In the genomic region with DNA sequence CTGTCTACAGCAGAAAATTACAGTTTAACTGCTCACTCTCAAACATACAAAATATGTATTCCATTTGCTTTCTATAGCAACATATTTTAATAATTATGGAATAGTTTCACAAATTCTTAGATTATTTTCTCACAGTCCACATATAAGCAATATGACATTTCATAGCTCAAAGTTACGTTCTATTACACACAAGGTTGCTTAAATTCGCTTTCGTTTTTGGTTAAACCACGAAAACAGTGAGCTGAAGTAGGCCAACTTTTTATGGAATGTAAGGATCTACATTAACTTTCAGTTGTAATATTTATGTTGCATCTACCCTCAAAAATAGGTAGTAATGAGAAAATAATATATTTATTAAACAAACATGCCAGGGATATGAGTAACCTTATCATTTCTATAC, we compare ENCODE assay signal across 24 cellular contexts.
"Had no signal": no experiment of that assay in that cellular context is flagged by ENCODE, and none has a peak within 500 bp of the region (broad histone marks: within the 10 kb centered on the region; RNA-seq: fewer than 3 reads in every experiment).

No MANE protein-coding gene starts in this region.

- H3K4me3 ChIP-seq: SJCRH30 had no signal

- H3K27me3 ChIP-seq: SJCRH30 had no signal

- H3K4me1 Mint-ChIP-seq: activated CD4-positive, alpha-beta T cell treated with anti-CD3 and anti-CD28 coated beads, Interleukin-2, amount 10 ng/mL, durations not matched to agents 7 days and 5 days; activated T-helper 17 cell treated with anti-CD3 and anti-CD28 coated beads, Interleukin-2, amount 50 U/mL, for 72 hours had no signal

- DNase-seq: activated CD4-positive, alpha-beta memory T cell treated with anti-CD3 and anti-CD28 coated beads for 36 hours; activated CD4-positive, alpha-beta T cell treated with anti-CD3 and anti-CD28 coated beads, Interleukin-2, amount 10 ng/mL, durations not matched to agents 7 days and 5 days; activated CD4-positive, CD25-positive, alpha-beta regulatory T cell; activated CD8-positive, alpha-beta memory T cell treated with anti-CD3 and anti-CD28 coated beads for 24 hours; activated gamma-delta T cell; activated naive CD4-positive, alpha-beta T cell treated with anti-CD3 and anti-CD28 coated beads for 36 hours; activated T-cell treated with anti-CD3 and anti-CD28 coated beads, Interleukin-2, amount 50 U/mL, for 4 hours; amygdala; NCI-H1105; NCI-H1436; NCI-H1694 treated with DMSO at 0.1 percent for 48 hours; NCI-H2029 treated with DMSO at 0.1 percent for 48 hours; NCI-H524; RPMI8226; SJCRH30; T-cell; T-helper 2 cell; T1000 had no signal

- H3K27ac Mint-ChIP-seq: activated CD4-positive, alpha-beta memory T cell treated with anti-CD3 and anti-CD28 coated beads for 36 hours; activated CD4-positive, alpha-beta T cell treated with anti-CD3 and anti-CD28 coated beads, Interleukin-2, amount 10 ng/mL, durations not matched to agents 7 days and 5 days; activated naive CD4-positive, alpha-beta T cell treated with anti-CD3 and anti-CD28 coated beads for 36 hours; activated naive CD8-positive, alpha-beta T cell; activated T-helper 17 cell treated with anti-CD3 and anti-CD28 coated beads, Interleukin-2, amount 50 U/mL, for 72 hours; brain; T-cell had no signal

- H3K9me3 ChIP-seq: SJCRH30 had no signal

- H3K27me3 Mint-ChIP-seq: activated CD4-positive, alpha-beta memory T cell treated with anti-CD3 and anti-CD28 coated beads for 36 hours; activated CD4-positive, alpha-beta T cell treated with anti-CD3 and anti-CD28 coated beads, Interleukin-2, amount 10 ng/mL, durations not matched to agents 7 days and 5 days; activated naive CD8-positive, alpha-beta T cell; activated T-helper 17 cell treated with anti-CD3 and anti-CD28 coated beads, Interleukin-2, amount 50 U/mL, for 72 hours; T-cell had no signal

- H3K36me3 Mint-ChIP-seq: activated CD4-positive, alpha-beta memory T cell treated with anti-CD3 and anti-CD28 coated beads for 36 hours; brain; T-cell had no signal

- H3K4me3 Mint-ChIP-seq: activated CD4-positive, alpha-beta memory T cell treated with anti-CD3 and anti-CD28 coated beads for 36 hours; activated CD4-positive, alpha-beta T cell treated with anti-CD3 and anti-CD28 coated beads, Interleukin-2, amount 10 ng/mL, durations not matched to agents 7 days and 5 days; activated naive CD4-positive, alpha-beta T cell treated with anti-CD3 and anti-CD28 coated beads for 36 hours; activated naive CD8-positive, alpha-beta T cell; activated T-cell treated with anti-CD3 and anti-CD28 coated beads, Interleukin-2, amount 50 U/mL, for 4 hours; activated T-helper 17 cell treated with anti-CD3 and anti-CD28 coated beads, Interleukin-2, amount 50 U/mL, for 72 hours; brain; T-cell had no signal

- ATAC-seq: activated T-cell treated with anti-CD3 and anti-CD28 coated beads, Interleukin-2, amount 50 U/mL, for 4 hours; activated T-helper 17 cell treated with anti-CD3 and anti-CD28 coated beads, Interleukin-2, amount 50 U/mL, for 72 hours; Panc1; Right ventricle myocardium inferior; T-cell had no signal

- H3K4me1 ChIP-seq: SJCRH30 had no signal

- H3K9me3 Mint-ChIP-seq: activated CD4-positive, alpha-beta T cell treated with anti-CD3 and anti-CD28 coated beads, Interleukin-2, amount 10 ng/mL, durations not matched to agents 7 days and 5 days; activated T-cell treated with anti-CD3 and anti-CD28 coated beads, Interleukin-2, amount 50 U/mL, for 4 hours had no signal

- H3K36me3 ChIP-seq: SJCRH30 had no signal

- H3K27ac ChIP-seq: SJCRH30, VCaP had no signal
